In the genomic region with DNA sequence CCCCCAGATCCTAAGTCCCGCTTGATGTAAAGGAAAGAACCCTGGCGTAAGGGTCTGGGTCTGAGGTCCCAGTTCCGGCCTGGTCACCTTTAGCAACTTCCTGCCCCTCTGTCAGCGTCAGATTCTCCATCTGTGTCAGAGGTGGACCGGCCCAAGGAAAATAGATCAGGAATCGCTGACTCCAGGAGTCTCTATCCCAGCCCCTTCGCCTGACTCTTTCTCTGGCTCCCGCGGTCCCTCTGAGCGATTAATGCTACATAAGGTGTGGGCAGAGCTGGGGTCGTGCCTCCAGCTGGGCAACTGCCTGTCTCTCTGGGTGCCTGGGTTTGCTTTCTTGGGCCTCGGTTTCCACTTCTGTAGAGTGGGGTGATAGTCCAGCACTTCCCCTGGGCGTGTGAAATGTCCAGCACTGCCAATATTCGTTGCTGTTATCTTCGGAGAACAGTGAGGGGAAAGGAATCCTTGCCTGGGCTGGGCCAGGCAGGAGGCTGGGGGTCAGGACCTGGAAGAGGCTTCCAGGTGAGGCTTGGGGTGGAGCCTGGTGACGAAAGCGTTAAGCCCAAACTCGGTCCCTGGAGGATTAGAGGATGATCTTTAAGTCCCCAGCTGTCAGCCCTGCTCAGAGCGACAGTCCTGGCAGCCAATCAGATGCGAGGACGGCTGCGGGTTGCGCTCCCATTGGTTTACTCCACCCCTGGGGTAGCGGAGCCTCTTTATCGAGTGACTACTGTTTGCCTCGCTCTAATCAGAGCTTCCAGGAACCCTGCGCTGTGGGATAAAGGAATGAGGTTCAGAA, we compare ENCODE assay signal across 1 cellular context.
A peak's percentile ranks its signal among the peaks of the same experiment; 100 is the strongest.
TF ChIP-seq lines count a peak whose summit lies in the region.

No MANE protein-coding gene starts in this region.

TF ChIP-seq in K562, 482 proteins besides CTCF, POLR2A, EP300 and RAD21 (continued from another document and continues in another):
- no peak; the same call in 1 of the 2 replicates for TF ChIP-seq ZBTB5 (IDR thresholded peaks at IDR 0.05)
- TF ChIP-seq, protein P1, sequence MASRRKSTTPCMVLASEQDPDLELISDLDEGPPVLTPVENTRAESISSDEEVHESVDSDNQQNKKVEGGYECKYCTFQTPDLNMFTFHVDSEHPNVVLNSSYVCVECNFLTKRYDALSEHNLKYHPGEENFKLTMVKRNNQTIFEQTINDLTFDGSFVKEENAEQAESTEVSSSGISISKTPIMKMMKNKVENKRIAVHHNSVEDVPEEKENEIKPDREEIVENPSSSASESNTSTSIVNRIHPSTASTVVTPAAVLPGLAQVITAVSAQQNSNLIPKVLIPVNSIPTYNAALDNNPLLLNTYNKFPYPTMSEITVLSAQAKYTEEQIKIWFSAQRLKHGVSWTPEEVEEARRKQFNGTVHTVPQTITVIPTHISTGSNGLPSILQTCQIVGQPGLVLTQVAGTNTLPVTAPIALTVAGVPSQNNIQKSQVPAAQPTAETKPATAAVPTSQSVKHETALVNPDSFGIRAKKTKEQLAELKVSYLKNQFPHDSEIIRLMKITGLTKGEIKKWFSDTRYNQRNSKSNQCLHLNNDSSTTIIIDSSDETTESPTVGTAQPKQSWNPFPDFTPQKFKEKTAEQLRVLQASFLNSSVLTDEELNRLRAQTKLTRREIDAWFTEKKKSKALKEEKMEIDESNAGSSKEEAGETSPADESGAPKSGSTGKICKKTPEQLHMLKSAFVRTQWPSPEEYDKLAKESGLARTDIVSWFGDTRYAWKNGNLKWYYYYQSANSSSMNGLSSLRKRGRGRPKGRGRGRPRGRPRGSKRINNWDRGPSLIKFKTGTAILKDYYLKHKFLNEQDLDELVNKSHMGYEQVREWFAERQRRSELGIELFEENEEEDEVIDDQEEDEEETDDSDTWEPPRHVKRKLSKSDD (conservative IDR thresholded peaks at IDR 0.05; ENCODE audit: low read length), result no peak
- no peak for TF ChIP-seq RBM15 (IDR thresholded peaks at IDR 0.05; ENCODE audit: insufficient read depth, low read length)
- no peak for TF ChIP-seq RBM17 (IDR thresholded peaks at IDR 0.05; ENCODE audit: borderline replicate concordance, low read depth, low read length)
- TF ChIP-seq ZNF347 (CRISPR knock-in tag; IDR thresholded peaks at IDR 0.05; ENCODE audit: low read depth), result no peak
- TF ChIP-seq PTBP1 (IDR thresholded peaks at IDR 0.05; ENCODE audit: low read depth, low read length), result peak; percentile 98
- TF ChIP-seq, protein P2, sequence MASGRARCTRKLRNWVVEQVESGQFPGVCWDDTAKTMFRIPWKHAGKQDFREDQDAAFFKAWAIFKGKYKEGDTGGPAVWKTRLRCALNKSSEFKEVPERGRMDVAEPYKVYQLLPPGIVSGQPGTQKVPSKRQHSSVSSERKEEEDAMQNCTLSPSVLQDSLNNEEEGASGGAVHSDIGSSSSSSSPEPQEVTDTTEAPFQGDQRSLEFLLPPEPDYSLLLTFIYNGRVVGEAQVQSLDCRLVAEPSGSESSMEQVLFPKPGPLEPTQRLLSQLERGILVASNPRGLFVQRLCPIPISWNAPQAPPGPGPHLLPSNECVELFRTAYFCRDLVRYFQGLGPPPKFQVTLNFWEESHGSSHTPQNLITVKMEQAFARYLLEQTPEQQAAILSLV (tag; IDR thresholded peaks at IDR 0.05), result no peak
- TF ChIP-seq U2AF1 (optimal IDR thresholded peaks at IDR 0.05; ENCODE audit: low read depth, low read length), result no peak
- no peak for TF ChIP-seq ZNF445 (CRISPR knock-in tag; IDR thresholded peaks at IDR 0.05; ENCODE audit: low read depth)
- TF ChIP-seq ESRRA (IDR thresholded peaks at IDR 0.05; ENCODE audit: borderline replicate concordance, low read depth), result peak; percentile 54; the same call in 1 of the 2 replicates
- no peak for TF ChIP-seq PHTF2 (CRISPR knock-in tag; IDR thresholded peaks at IDR 0.05)
- TF ChIP-seq MBD1 (CRISPR knock-in tag; IDR thresholded peaks at IDR 0.05), result no peak
- no peak for TF ChIP-seq POLR3A (IDR thresholded peaks at IDR 0.05; ENCODE audit: borderline replicate concordance, extremely low read depth, insufficient read depth, insufficient read length)
- TF ChIP-seq, protein P3, sequence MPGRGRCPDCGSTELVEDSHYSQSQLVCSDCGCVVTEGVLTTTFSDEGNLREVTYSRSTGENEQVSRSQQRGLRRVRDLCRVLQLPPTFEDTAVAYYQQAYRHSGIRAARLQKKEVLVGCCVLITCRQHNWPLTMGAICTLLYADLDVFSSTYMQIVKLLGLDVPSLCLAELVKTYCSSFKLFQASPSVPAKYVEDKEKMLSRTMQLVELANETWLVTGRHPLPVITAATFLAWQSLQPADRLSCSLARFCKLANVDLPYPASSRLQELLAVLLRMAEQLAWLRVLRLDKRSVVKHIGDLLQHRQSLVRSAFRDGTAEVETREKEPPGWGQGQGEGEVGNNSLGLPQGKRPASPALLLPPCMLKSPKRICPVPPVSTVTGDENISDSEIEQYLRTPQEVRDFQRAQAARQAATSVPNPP (IDR thresholded peaks at IDR 0.05; ENCODE audit: borderline replicate concordance, insufficient read depth, insufficient read length), result no peak
- TF ChIP-seq ZBTB7A (IDR thresholded peaks at IDR 0.05; ENCODE audit: borderline replicate concordance, control insufficient read depth, low read depth, low read length), result no peak
- TF ChIP-seq, protein P4, sequence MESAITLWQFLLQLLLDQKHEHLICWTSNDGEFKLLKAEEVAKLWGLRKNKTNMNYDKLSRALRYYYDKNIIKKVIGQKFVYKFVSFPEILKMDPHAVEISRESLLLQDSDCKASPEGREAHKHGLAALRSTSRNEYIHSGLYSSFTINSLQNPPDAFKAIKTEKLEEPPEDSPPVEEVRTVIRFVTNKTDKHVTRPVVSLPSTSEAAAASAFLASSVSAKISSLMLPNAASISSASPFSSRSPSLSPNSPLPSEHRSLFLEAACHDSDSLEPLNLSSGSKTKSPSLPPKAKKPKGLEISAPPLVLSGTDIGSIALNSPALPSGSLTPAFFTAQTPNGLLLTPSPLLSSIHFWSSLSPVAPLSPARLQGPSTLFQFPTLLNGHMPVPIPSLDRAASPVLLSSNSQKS (CRISPR knock-in tag; IDR thresholded peaks at IDR 0.05), result no peak
- no peak for TF ChIP-seq ZNF655 (CRISPR knock-in tag; IDR thresholded peaks at IDR 0.05)
- TF ChIP-seq ZNF398 (CRISPR knock-in tag; IDR thresholded peaks at IDR 0.05), result no peak
- no peak for TF ChIP-seq ZNF57 (CRISPR knock-in tag; IDR thresholded peaks at IDR 0.05)
- no peak for TF ChIP-seq ZNF354B (CRISPR knock-in tag; IDR thresholded peaks at IDR 0.05)
- peak; percentile 93 for TF ChIP-seq CBFA2T3 (IDR thresholded peaks at IDR 0.05)
- TF ChIP-seq, protein P5, sequence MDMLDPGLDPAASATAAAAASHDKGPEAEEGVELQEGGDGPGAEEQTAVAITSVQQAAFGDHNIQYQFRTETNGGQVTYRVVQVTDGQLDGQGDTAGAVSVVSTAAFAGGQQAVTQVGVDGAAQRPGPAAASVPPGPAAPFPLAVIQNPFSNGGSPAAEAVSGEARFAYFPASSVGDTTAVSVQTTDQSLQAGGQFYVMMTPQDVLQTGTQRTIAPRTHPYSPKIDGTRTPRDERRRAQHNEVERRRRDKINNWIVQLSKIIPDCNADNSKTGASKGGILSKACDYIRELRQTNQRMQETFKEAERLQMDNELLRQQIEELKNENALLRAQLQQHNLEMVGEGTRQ (CRISPR knock-in tag; IDR thresholded peaks at IDR 0.05), result no peak
- no peak for TF ChIP-seq FIP1L1 (IDR thresholded peaks at IDR 0.05; ENCODE audit: low read depth, low read length, poor library complexity, severe bottlenecking)
- TF ChIP-seq KAT8 (IDR thresholded peaks at IDR 0.05; ENCODE audit: low read depth), result no peak
- TF ChIP-seq, protein P6, sequence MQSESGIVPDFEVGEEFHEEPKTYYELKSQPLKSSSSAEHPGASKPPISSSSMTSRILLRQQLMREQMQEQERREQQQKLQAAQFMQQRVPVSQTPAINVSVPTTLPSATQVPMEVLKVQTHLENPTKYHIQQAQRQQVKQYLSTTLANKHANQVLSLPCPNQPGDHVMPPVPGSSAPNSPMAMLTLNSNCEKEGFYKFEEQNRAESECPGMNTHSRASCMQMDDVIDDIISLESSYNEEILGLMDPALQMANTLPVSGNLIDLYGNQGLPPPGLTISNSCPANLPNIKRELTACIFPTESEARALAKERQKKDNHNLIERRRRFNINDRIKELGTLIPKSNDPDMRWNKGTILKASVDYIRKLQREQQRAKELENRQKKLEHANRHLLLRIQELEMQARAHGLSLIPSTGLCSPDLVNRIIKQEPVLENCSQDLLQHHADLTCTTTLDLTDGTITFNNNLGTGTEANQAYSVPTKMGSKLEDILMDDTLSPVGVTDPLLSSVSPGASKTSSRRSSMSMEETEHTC (IDR thresholded peaks at IDR 0.05), result no peak
- no peak for TF ChIP-seq PCBP2 (IDR thresholded peaks at IDR 0.05; ENCODE audit: low read depth, low read length, poor library complexity, severe bottlenecking)
- no peak for TF ChIP-seq NFRKB (IDR thresholded peaks at IDR 0.05; ENCODE audit: low read depth)
- no peak for TF ChIP-seq HMGXB4 (CRISPR knock-in tag; IDR thresholded peaks at IDR 0.05)
